ENCODE assay signal across 9 cellular contexts in genomic region chr3:75643031-75643800, GRCh38. TPM values are rescaled to one million over a fixed set of nuclear protein-coding genes. Genes with fewer than 3 reads are reported as not detected.
DNase-seq lines count a peak whose midpoint lies in the region; ATAC-seq and TF ChIP-seq lines count a peak whose summit lies in the region.
"Not testable (repeated sequence)": the region's sequence is repeated elsewhere in the genome, so short reads cannot be mapped to it uniquely, and the experiment has no call there.
"Had no signal": no experiment of that assay in that cellular context is flagged by ENCODE, and none has a peak within 500 bp of the region (broad histone marks: within the 10 kb centered on the region; RNA-seq: fewer than 3 reads in every experiment).

No MANE protein-coding gene starts in this region.

- CTCF ChIA-PET in CD4-positive, alpha-beta memory T cell (lab: Charles Lee; ENCODE audit: partially characterized antibody): interaction anchor here (0.6 kb wide), 1 partner anchor 13 kb away, joined by 3 read pairs; no protein-coding TSS in a partner anchor
- CTCF ChIA-PET in activated CD8-positive, alpha-beta memory T cell treated with anti-CD3 and anti-CD28 coated beads, Interleukin-2, amount 10 ng/mL, durations not matched to agents 7 days and 5 days (lab: Charles Lee): not testable (repeated sequence)

- not testable (repeated sequence) for ATAC-seq in activated CD8-positive, alpha-beta memory T cell treated with anti-CD3 and anti-CD28 coated beads, Interleukin-2, amount 10 ng/mL, durations not matched to agents 7 days and 5 days

- H3K27me3 ChIP-seq in CD4-positive, alpha-beta memory T cell (ENCODE audit: insufficient read depth, low read length); GM23248 (replicated peaks; ENCODE audit: insufficient read depth); cardiac muscle cell; testis: not testable (repeated sequence)

- H4K20me1 ChIP-seq in GM23248 (ENCODE audit: insufficient read depth): not testable (repeated sequence)

- not testable (repeated sequence) for H3K9me2 ChIP-seq in GM23248 (ENCODE audit: insufficient read depth)

- H3K4me3 ChIP-seq in CD4-positive, alpha-beta memory T cell (ENCODE audit: low read length in 2 of 2); cardiac muscle cell; testis: not testable (repeated sequence)
- H3K4me3 ChIP-seq in GM23248: peak overlapping the region; percentile 43

- not testable (repeated sequence) for H3K36me3 Mint-ChIP-seq in CD4-positive, alpha-beta memory T cell; activated CD8-positive, alpha-beta memory T cell treated with anti-CD3 and anti-CD28 coated beads, Interleukin-2, amount 10 ng/mL, durations not matched to agents 7 days and 5 days; nephron (ENCODE audit: low read depth)

- H3K4me3 Mint-ChIP-seq in CD4-positive, alpha-beta memory T cell: peak overlapping the region in 7 of 8 donors; percentile 37 to 86 (median 74)
- peak overlapping the region; percentile 41 for H3K4me3 Mint-ChIP-seq in activated CD8-positive, alpha-beta memory T cell treated with anti-CD3 and anti-CD28 coated beads, Interleukin-2, amount 10 ng/mL, durations not matched to agents 7 days and 5 days
- peak overlapping the region; percentile 70 to 98 (median 94) for H3K4me3 Mint-ChIP-seq in nephron

- H3K9me3 ChIP-seq in CD4-positive, alpha-beta memory T cell (ENCODE audit: control insufficient read depth in 1 of 2, low read length in 2 of 2); GM23248 (ENCODE audit: low read depth); cardiac muscle cell (ENCODE audit: low read depth); testis: not testable (repeated sequence)

- WGBS in GM23248 (ENCODE audit: low coverage in 1 of 2, low lambda C conversion rate in 2 of 2, missing lambda C conversion rate in 2 of 2), 2 experiments: 16 to 18% methylated on average over 20 of the region's 20 CpGs
- 19 to 22% methylated on average over 20 of the region's 20 CpGs for WGBS in testis, 2 donors

- H3K9me3 Mint-ChIP-seq in CD4-positive, alpha-beta memory T cell; activated CD8-positive, alpha-beta memory T cell treated with anti-CD3 and anti-CD28 coated beads, Interleukin-2, amount 10 ng/mL, durations not matched to agents 7 days and 5 days (ENCODE audit: low read depth); nephron: not testable (repeated sequence)

- H3K4me1 ChIP-seq in CD4-positive, alpha-beta memory T cell (ENCODE audit: insufficient read depth, low read length); cardiac muscle cell (ENCODE audit: low read depth); testis: not testable (repeated sequence)
- peaks cover 13% of the 10 kb centered on the region for H3K4me1 ChIP-seq in GM23248 (ENCODE audit: insufficient read depth)

- TF ChIP-seq POLR2A in testis (IDR thresholded peaks at IDR 0.05): not testable (repeated sequence)

- intact Hi-C loops in CD4-positive, alpha-beta memory T cell (cut with micrococcal nuclease); testis (cut with DNase I; ENCODE audit: low total_unique reads): not testable (repeated sequence)

- not testable (repeated sequence) for H3K36me3 ChIP-seq in CD4-positive, alpha-beta memory T cell (ENCODE audit: insufficient read depth, low read length); GM23248 (ENCODE audit: low read depth); cardiac muscle cell; testis (ENCODE audit: low read depth, missing control alignments)

- not testable (repeated sequence) for H3K9ac ChIP-seq in GM23248

- POLR2A ChIA-PET in CD4-positive, alpha-beta memory T cell (lab: Charles Lee; ENCODE audit: partially characterized antibody): not testable (repeated sequence)

- not testable (repeated sequence) for H3K27me3 Mint-ChIP-seq in CD4-positive, alpha-beta memory T cell; nephron (ENCODE audit: low read depth)
- peaks cover 11% of the 10 kb centered on the region for H3K27me3 Mint-ChIP-seq in activated CD8-positive, alpha-beta memory T cell treated with anti-CD3 and anti-CD28 coated beads, Interleukin-2, amount 10 ng/mL, durations not matched to agents 7 days and 5 days

- H3K79me2 ChIP-seq in GM23248 (ENCODE audit: insufficient read depth): not testable (repeated sequence)

- peak overlapping the region; percentile 58 for H3K4me2 ChIP-seq in GM23248 (ENCODE audit: unreplicated experiment)

- TF ChIP-seq CTCF in cardiac muscle cell (IDR thresholded peaks at IDR 0.05; ENCODE audit: low read depth, low read length) (peak; percentile 44), nephron (IDR thresholded peaks at IDR 0.05; ENCODE audit: unreplicated experiment in 3 of 3) (peak; percentile 58 to 63 (median 59)), testis (IDR thresholded peaks at IDR 0.05) (peak in 2 of 3 experiments; percentile 59 to 65)

- H3K4me1 Mint-ChIP-seq in CD4-positive, alpha-beta memory T cell: peaks cover 9 to 13% (median 12%) of the 10 kb centered on the region in 4 donors
- H3K4me1 Mint-ChIP-seq in activated CD8-positive, alpha-beta memory T cell treated with anti-CD3 and anti-CD28 coated beads, Interleukin-2, amount 10 ng/mL, durations not matched to agents 7 days and 5 days: not testable (repeated sequence)
- H3K4me1 Mint-ChIP-seq in nephron: peaks cover 19% of the 10 kb centered on the region

- H2AFZ ChIP-seq in GM23248: peak overlapping the region; percentile 50; the same call in 1 of the 2 replicates

- not testable (repeated sequence) for H3F3A ChIP-seq in GM23248 (ENCODE audit: insufficient read depth)

- in situ Hi-C loops in GM23248 (cut with MboI): not testable (repeated sequence)

- not testable (repeated sequence) for H3K27ac ChIP-seq in CD4-positive, alpha-beta memory T cell (ENCODE audit: low read depth, low read length); GM23248; cardiac muscle cell; testis

- DNase-seq in CD4-positive, alpha-beta memory T cell: peak in 4 of 5 donors; percentile 25 to 38 (median 32)
- DNase-seq in GM23248: peak; percentile 74
- DNase-seq in NCI-H460 (ENCODE audit: extremely low read depth, low read depth): peak; percentile 23
- peak; percentile 43 for DNase-seq in activated CD8-positive, alpha-beta memory T cell treated with anti-CD3 and anti-CD28 coated beads, Interleukin-2, amount 10 ng/mL, durations not matched to agents 7 days and 5 days
- DNase-seq in cerebellum (ENCODE audit: low spot score): peak; percentile 18
- peak; percentile 37 to 65 for DNase-seq in cardiac muscle cell (ENCODE audit: low read depth in 1 of 2, low spot score in 1 of 2)
- peak; percentile 33 for DNase-seq in testis

- H3K27ac Mint-ChIP-seq in CD4-positive, alpha-beta memory T cell: peak overlapping the region in 1 of 7 donors; percentile 52
- not testable (repeated sequence) for H3K27ac Mint-ChIP-seq in activated CD8-positive, alpha-beta memory T cell treated with anti-CD3 and anti-CD28 coated beads, Interleukin-2, amount 10 ng/mL, durations not matched to agents 7 days and 5 days
- H3K27ac Mint-ChIP-seq in nephron: peak overlapping the region; percentile 35 to 75 (median 69)

RNA-seq across cellular contexts. Expression of gene FRG2C, which starts 20.9 kb away (rescaled TPM):
- not detected for total RNA-seq in CD4-positive, alpha-beta memory T cell
- not detected for polyA plus RNA-seq in CD4-positive, alpha-beta memory T cell
- not detected in 2 replicates for total RNA-seq in GM23248 (2014; rRNA removed; shearing (Covaris generic))
- polyA plus RNA-seq in GM23248 (2016; fragmentation: Nextera tagmentation; extraction: Ambion mirVana) (0.11 TPM in 1 of 2 replicates, not detected in the other), cardiac muscle cell (not detected in 2 replicates), testis (ENCODE audit: insufficient read depth, low read depth, low replicate concordance) (1.1 TPM)
- not detected in 2 replicates for total RNA-seq in NCI-H460 (2014; rRNA removed; shearing (Covaris generic))
- not detected in 2 replicates for polyA plus RNA-seq in NCI-H460 (2014; cell fraction: nucleus; rRNA removed)
- not detected for total RNA-seq in activated CD8-positive, alpha-beta memory T cell treated with anti-CD3 and anti-CD28 coated beads, Interleukin-2, amount 10 ng/mL, durations not matched to agents 7 days and 5 days
- total RNA-seq in cerebellum (not detected), cardiac muscle cell (not detected in 2 replicates), testis (under 1 TPM; 0.37 to 0.55 TPM)
- total RNA-seq: frontal cortex had no signal

Comparison
In these comparisons a context has a peak if more than half of its experiments do, and no peak if none do; other contexts are left out.
1. DNase-seq: peak in every context shown above with its lines; median percentile 74 in GM23248; 51 in cardiac muscle cell; 43 in activated CD8-positive, alpha-beta memory T cell treated with anti-CD3 and anti-CD28 coated beads, Interleukin-2, amount 10 ng/mL, durations not matched to agents 7 days and 5 days; 33 in testis; 32 in CD4-positive, alpha-beta memory T cell; 23 in NCI-H460; 18 in cerebellum.
2. H3K4me3 Mint-ChIP-seq: peak in every context shown above with its lines; median percentile 94 in nephron; 74 in CD4-positive, alpha-beta memory T cell; 41 in activated CD8-positive, alpha-beta memory T cell treated with anti-CD3 and anti-CD28 coated beads, Interleukin-2, amount 10 ng/mL, durations not matched to agents 7 days and 5 days.